In the genomic region with DNA sequence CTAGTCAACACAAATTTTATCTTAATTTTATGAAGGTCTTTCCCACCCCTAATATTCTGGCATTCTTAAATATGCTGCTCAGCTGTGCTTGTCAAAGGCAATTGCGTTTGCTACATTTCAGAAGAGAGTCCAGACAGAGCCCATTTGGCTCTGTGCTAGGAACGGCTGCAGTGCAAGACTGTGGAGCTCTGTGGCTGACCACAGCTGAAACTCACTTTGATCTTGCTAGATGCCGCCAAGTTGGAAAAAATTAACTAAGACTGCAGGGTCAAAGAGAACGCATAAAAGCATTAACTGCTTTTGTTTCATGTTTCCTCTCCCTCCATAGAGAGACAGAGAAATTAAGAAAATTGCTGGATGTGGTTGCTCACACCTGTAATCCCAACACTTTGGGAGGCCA, we compare ENCODE assay signal across 10 cellular contexts. TPM values are rescaled to one million over a fixed set of nuclear protein-coding genes. Genes with fewer than 3 reads are reported as not detected.
DNase-seq lines count a peak whose midpoint lies in the region; ATAC-seq, FAIRE-seq and TF ChIP-seq lines count a peak whose summit lies in the region.
"Had no signal": no experiment of that assay in that cellular context is flagged by ENCODE, and none has a peak within 500 bp of the region (broad histone marks: within the 10 kb centered on the region; RNA-seq: fewer than 3 reads in every experiment).

No MANE protein-coding gene starts in this region.

- no peak overlapping the region for H2AFZ ChIP-seq in astrocyte (ENCODE audit: low read depth, low read length)

- FAIRE-seq in GM18507 (lab: Jason Lieb, UNC) = peak; percentile 77
- no peak for FAIRE-seq in astrocyte (lab: Jason Lieb, UNC)
- FAIRE-seq in GM12891 (lab: Jason Lieb, UNC) = no peak

- H3K4me3 Mint-ChIP-seq in astrocyte (ENCODE audit: unreplicated experiment) = no peak overlapping the region
- peak overlapping the region; percentile 84 for H3K4me3 Mint-ChIP-seq in natural killer cell treated with Interleukin-12 subunit alpha and Interleukin-12 subunit beta and Interleukin-15 and Interleukin-18, amount 100 ng/mL, for 72 hours

- H3K27ac Mint-ChIP-seq in astrocyte (ENCODE audit: unreplicated experiment) = no peak overlapping the region
- peak overlapping the region; percentile 74 to 79 for H3K27ac Mint-ChIP-seq in natural killer cell treated with Interleukin-12 subunit alpha and Interleukin-12 subunit beta and Interleukin-15 and Interleukin-18, amount 100 ng/mL, for 72 hours

- no peak for TF ChIP-seq CTCF in astrocyte (IDR thresholded peaks at IDR 0.05; ENCODE audit: insufficient read depth, low read depth, low read length)

- H3K27ac ChIP-seq in astrocyte (ENCODE audit: low read depth, low read length) = no peak overlapping the region

- peaks cover 8% of the 10 kb centered on the region for H3K4me1 ChIP-seq in astrocyte (ENCODE audit: insufficient read depth, low read length)
- H3K4me1 ChIP-seq: right lobe of liver had no signal

- ATAC-seq in HG03135 (IDR thresholded peaks at IDR 0.05; ENCODE audit: unreplicated experiment) (peak; percentile 53), HG03342 (IDR thresholded peaks at IDR 0.05; ENCODE audit: unreplicated experiment) (no peak)
- ATAC-seq in natural killer cell treated with Interleukin-12 subunit alpha and Interleukin-12 subunit beta and Interleukin-15 and Interleukin-18, amount 100 ng/mL, for 72 hours = peak; percentile 40 to 46

- no peaks in the 10 kb centered on the region for H3K79me2 ChIP-seq in astrocyte (ENCODE audit: insufficient read depth, low read length)

- no peaks in the 10 kb centered on the region for H3K36me3 Mint-ChIP-seq in astrocyte (ENCODE audit: low read depth, unreplicated experiment)
- H3K36me3 Mint-ChIP-seq in natural killer cell treated with Interleukin-12 subunit alpha and Interleukin-12 subunit beta and Interleukin-15 and Interleukin-18, amount 100 ng/mL, for 72 hours = no peaks in the 10 kb centered on the region

- H3K9ac ChIP-seq in astrocyte (ENCODE audit: low read length) = no peak overlapping the region

- TF ChIP-seq POLR2A in GM12891 (IDR thresholded peaks at IDR 0.05; ENCODE audit: low read depth, low read length) = no peak

- H3K4me2 ChIP-seq in astrocyte (ENCODE audit: low read length) = no peak overlapping the region

- no peaks in the 10 kb centered on the region for H4K20me1 ChIP-seq in astrocyte (ENCODE audit: insufficient read depth, low read length)

- H3K4me3 ChIP-seq in astrocyte (ENCODE audit: insufficient read depth, low read depth, low read length) = no peak overlapping the region
- H3K4me3 ChIP-seq: right lobe of liver had no signal

- H3K9me3 Mint-ChIP-seq in astrocyte (ENCODE audit: unreplicated experiment) = no peaks in the 10 kb centered on the region
- H3K9me3 Mint-ChIP-seq in natural killer cell treated with Interleukin-12 subunit alpha and Interleukin-12 subunit beta and Interleukin-15 and Interleukin-18, amount 100 ng/mL, for 72 hours = no peaks in the 10 kb centered on the region

- DNase-seq in GM18507 (ENCODE audit: extremely low spot score, insufficient read length, low read depth) (no peak), astrocyte (ENCODE audit: low read depth) (peak; percentile 57), GM12891 (ENCODE audit: insufficient read length, low spot score) (no peak), GM19238 (ENCODE audit: insufficient read length, low spot score) (no peak), NOMO-1 (lab: John Stamatoyannopoulos, UW; ENCODE audit: unreplicated experiment in 2 of 2) (no peak)
- no peak for DNase-seq in natural killer cell treated with Interleukin-12 subunit alpha and Interleukin-12 subunit beta and Interleukin-15 and Interleukin-18, amount 100 ng/mL, for 72 hours (ENCODE audit: low spot score)
- DNase-seq: right lobe of liver had no signal

- peaks cover 8% of the 10 kb centered on the region for H3K27me3 Mint-ChIP-seq in astrocyte (ENCODE audit: low read depth, unreplicated experiment)
- H3K27me3 Mint-ChIP-seq in natural killer cell treated with Interleukin-12 subunit alpha and Interleukin-12 subunit beta and Interleukin-15 and Interleukin-18, amount 100 ng/mL, for 72 hours = no peaks in the 10 kb centered on the region

- H3K27me3 ChIP-seq in astrocyte (ENCODE audit: insufficient read depth, low read length) = no peaks in the 10 kb centered on the region
- H3K27me3 ChIP-seq: right lobe of liver had no signal

- no peaks in the 10 kb centered on the region for H3K36me3 ChIP-seq in astrocyte (ENCODE audit: insufficient read depth, low read length)
- H3K36me3 ChIP-seq: right lobe of liver had no signal

- peaks cover 20% of the 10 kb centered on the region for H3K4me1 Mint-ChIP-seq in astrocyte (ENCODE audit: low read depth, unreplicated experiment)
- peaks cover 42 to 52% of the 10 kb centered on the region in 2 donors for H3K4me1 Mint-ChIP-seq in natural killer cell treated with Interleukin-12 subunit alpha and Interleukin-12 subunit beta and Interleukin-15 and Interleukin-18, amount 100 ng/mL, for 72 hours (ENCODE audit: low read depth in 2 of 2)

- no peaks in the 10 kb centered on the region for H3K9me3 ChIP-seq in astrocyte (ENCODE audit: insufficient read depth, low read depth, low read length)
- H3K9me3 ChIP-seq: right lobe of liver had no signal

TF ChIP-seq in GM12891, 5 proteins besides CTCF, POLR2A, EP300 and RAD21:
- TF ChIP-seq TAF1 (IDR thresholded peaks at IDR 0.05; ENCODE audit: low read depth, low read length) (no peak), POU2F2 (IDR thresholded peaks at IDR 0.05; ENCODE audit: low read depth, low read length) (no peak), SPI1 (IDR thresholded peaks at IDR 0.05; ENCODE audit: low read depth, low read length) (no peak), POLR2AphosphoS5 (IDR thresholded peaks at IDR 0.05; ENCODE audit: low read depth, low read length) (no peak), PAX5 (IDR thresholded peaks at IDR 0.05; ENCODE audit: insufficient read depth, low read length, severe bottlenecking) (no peak)

RNA-seq across cellular contexts. Expression of a gene that starts 7.6 kb away (rescaled TPM):
- total RNA-seq in astrocyte = 34.5 and 37.4 TPM in 2 replicates
- total RNA-seq in natural killer cell treated with Interleukin-12 subunit alpha and Interleukin-12 subunit beta and Interleukin-15 and Interleukin-18, amount 100 ng/mL, for 72 hours = 10 to 100 TPM; 47.5 to 56.3 TPM
- 17.4 TPM for polyA plus RNA-seq in GM12891 (2012; ENCODE audit: low read depth, missing spikeins)

RNA-seq across cellular contexts. Expression of a gene that starts 33.0 kb away (rescaled TPM):
- 0.70 TPM in 1 of 2 replicates, not detected in the other for total RNA-seq in astrocyte
- total RNA-seq in natural killer cell treated with Interleukin-12 subunit alpha and Interleukin-12 subunit beta and Interleukin-15 and Interleukin-18, amount 100 ng/mL, for 72 hours = not detected
- 0.86 TPM for polyA plus RNA-seq in GM12891 (2012; ENCODE audit: low read depth, missing spikeins)
- total RNA-seq: HT1080 had no signal
